Comparison of ENCODE assay signal across 2 cellular contexts in the genomic region with DNA sequence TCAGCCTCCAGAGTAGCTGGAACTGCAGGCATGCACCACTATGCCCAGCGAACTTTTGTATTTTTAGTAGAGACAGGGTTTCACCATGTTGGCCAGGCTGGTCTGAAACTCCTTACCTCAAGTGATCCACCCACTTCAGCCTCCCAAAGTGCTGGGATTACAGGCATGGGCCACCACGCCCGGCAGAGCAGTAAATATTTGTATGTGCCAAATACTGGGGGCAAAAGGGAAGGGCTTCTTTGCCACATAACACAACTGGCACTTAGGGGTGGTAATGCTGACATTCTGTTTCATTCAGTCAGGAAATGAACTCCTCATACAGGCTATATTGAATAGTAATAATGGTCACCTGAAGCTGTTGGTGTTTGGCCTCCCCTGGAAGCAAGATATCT.
TF ChIP-seq lines count a peak whose summit lies in the region.

No MANE protein-coding gene starts in this region.

TF ChIP-seq in GM12891, 5 proteins besides CTCF, POLR2A, EP300 and RAD21:
- no peak for TF ChIP-seq PAX5 (IDR thresholded peaks at IDR 0.05; ENCODE audit: insufficient read depth, low read length, severe bottlenecking)
- no peak for TF ChIP-seq POU2F2 (IDR thresholded peaks at IDR 0.05; ENCODE audit: low read depth, low read length)
- TF ChIP-seq TAF1 (IDR thresholded peaks at IDR 0.05; ENCODE audit: low read depth, low read length) = no peak
- TF ChIP-seq POLR2AphosphoS5 (IDR thresholded peaks at IDR 0.05; ENCODE audit: low read depth, low read length) = no peak
- TF ChIP-seq SPI1 (IDR thresholded peaks at IDR 0.05; ENCODE audit: low read depth, low read length) = no peak

TF ChIP-seq in IMR-90, 13 proteins besides CTCF, POLR2A, EP300 and RAD21:
- TF ChIP-seq RCOR1 (IDR thresholded peaks at IDR 0.05; ENCODE audit: insufficient replicate concordance, low read length) = no peak
- no peak for TF ChIP-seq FOS (IDR thresholded peaks at IDR 0.05; ENCODE audit: low read depth, low read length)
- no peak for TF ChIP-seq CEBPB (IDR thresholded peaks at IDR 0.05; ENCODE audit: low read depth, low read length)
- TF ChIP-seq NFE2L2 (IDR thresholded peaks at IDR 0.05; ENCODE audit: low read depth, low read length) = no peak
- TF ChIP-seq CHD1 (IDR thresholded peaks at IDR 0.05; ENCODE audit: low read depth, low read length) = no peak
- no peak for TF ChIP-seq SMC3 (IDR thresholded peaks at IDR 0.05; ENCODE audit: low read depth, low read length)
- no peak for TF ChIP-seq MXI1 (IDR thresholded peaks at IDR 0.05; ENCODE audit: borderline replicate concordance, low read depth, low read length)
- TF ChIP-seq MAZ (IDR thresholded peaks at IDR 0.05; ENCODE audit: borderline replicate concordance, low read depth, low read length) = no peak
- TF ChIP-seq, protein P1, sequence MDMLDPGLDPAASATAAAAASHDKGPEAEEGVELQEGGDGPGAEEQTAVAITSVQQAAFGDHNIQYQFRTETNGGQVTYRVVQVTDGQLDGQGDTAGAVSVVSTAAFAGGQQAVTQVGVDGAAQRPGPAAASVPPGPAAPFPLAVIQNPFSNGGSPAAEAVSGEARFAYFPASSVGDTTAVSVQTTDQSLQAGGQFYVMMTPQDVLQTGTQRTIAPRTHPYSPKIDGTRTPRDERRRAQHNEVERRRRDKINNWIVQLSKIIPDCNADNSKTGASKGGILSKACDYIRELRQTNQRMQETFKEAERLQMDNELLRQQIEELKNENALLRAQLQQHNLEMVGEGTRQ (IDR thresholded peaks at IDR 0.05; ENCODE audit: low read depth, low read length) = no peak
- no peak for TF ChIP-seq RFX5 (IDR thresholded peaks at IDR 0.05; ENCODE audit: low read depth, low read length)
- no peak for TF ChIP-seq BHLHE40 (IDR thresholded peaks at IDR 0.05; ENCODE audit: low read depth, low read length)
- TF ChIP-seq, protein P2, sequence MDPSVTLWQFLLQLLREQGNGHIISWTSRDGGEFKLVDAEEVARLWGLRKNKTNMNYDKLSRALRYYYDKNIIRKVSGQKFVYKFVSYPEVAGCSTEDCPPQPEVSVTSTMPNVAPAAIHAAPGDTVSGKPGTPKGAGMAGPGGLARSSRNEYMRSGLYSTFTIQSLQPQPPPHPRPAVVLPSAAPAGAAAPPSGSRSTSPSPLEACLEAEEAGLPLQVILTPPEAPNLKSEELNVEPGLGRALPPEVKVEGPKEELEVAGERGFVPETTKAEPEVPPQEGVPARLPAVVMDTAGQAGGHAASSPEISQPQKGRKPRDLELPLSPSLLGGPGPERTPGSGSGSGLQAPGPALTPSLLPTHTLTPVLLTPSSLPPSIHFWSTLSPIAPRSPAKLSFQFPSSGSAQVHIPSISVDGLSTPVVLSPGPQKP (IDR thresholded peaks at IDR 0.05; ENCODE audit: borderline replicate concordance, low read depth, low read length) = no peak
- TF ChIP-seq MAFK (IDR thresholded peaks at IDR 0.05; ENCODE audit: low read depth, low read length) = no peak
